ENCODE assay signal across 32 cellular contexts in the genomic region with DNA sequence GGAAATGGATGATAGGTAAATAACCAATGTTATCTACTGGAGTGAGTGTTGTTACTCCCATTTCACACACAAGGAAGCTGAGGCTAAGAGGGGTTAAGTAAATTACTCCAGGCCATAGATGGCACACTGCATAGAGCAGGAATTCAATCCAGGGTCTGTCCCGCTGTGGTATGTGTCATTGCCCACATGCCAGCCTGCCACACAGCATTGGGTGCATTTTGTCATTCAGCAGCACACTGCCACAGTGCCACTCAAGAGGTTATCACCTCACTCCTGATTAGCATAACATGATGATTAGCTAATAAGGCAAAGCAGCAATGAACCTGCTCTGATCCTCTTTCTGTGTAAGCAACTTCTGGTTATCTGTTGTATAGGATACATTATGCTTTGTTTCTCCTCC.
"Had no signal": no experiment of that assay in that cellular context is flagged by ENCODE, and none has a peak within 500 bp of the region (broad histone marks: within the 10 kb centered on the region; RNA-seq: fewer than 3 reads in every experiment).

No MANE protein-coding gene starts in this region.

- H3K9me3 ChIP-seq: ascending aorta, body of pancreas had no signal

- H3K36me3 Mint-ChIP-seq: activated CD8-positive, alpha-beta memory T cell treated with anti-CD3 and anti-CD28 coated beads, Interleukin-2, amount 10 ng/mL, durations not matched to agents 7 days and 5 days; activated naive CD4-positive, alpha-beta T cell treated with anti-CD3 and anti-CD28 coated beads, Interleukin-2, amount 50 U/mL, for 72 hours; IgD-negative memory B cell had no signal

- H3K27ac Mint-ChIP-seq: activated CD8-positive, alpha-beta memory T cell treated with anti-CD3 and anti-CD28 coated beads, Interleukin-2, amount 10 ng/mL, durations not matched to agents 7 days and 5 days; activated naive CD4-positive, alpha-beta T cell treated with anti-CD3 and anti-CD28 coated beads, Interleukin-2, amount 50 U/mL, for 72 hours; activated naive CD8-positive, alpha-beta T cell treated with anti-CD3 and anti-CD28 coated beads, Interleukin-2, amount 50 U/mL, for 24 hours; activated T-cell treated with anti-CD3 and anti-CD28 coated beads, Interleukin-2, amount 50 U/mL, for 24 hours; activated T-helper 1 cell treated with anti-CD3 and anti-CD28 coated beads, Interleukin-12 subunit alpha, Interleukin-12 subunit beta, Interleukin-2, Interleukin-4 antibody, amounts not matched to agents 30 ng/mL and 10 ng/mL and 1 ng/mL, durations not matched to agents 14 hours and 24 hours and 36 hours; IgD-negative memory B cell; T-helper 17 cell; WTC11 had no signal

- H3K27me3 ChIP-seq: ascending aorta, body of pancreas had no signal

- H3K27ac ChIP-seq: ascending aorta, body of pancreas had no signal

- H3K9me3 Mint-ChIP-seq: activated naive CD4-positive, alpha-beta T cell treated with anti-CD3 and anti-CD28 coated beads, Interleukin-2, amount 50 U/mL, for 72 hours; activated naive CD8-positive, alpha-beta T cell treated with anti-CD3 and anti-CD28 coated beads, Interleukin-2, amount 50 U/mL, for 24 hours; activated T-cell treated with anti-CD3 and anti-CD28 coated beads, Interleukin-2, amount 50 U/mL, for 24 hours; activated T-helper 1 cell treated with anti-CD3 and anti-CD28 coated beads, Interleukin-12 subunit alpha, Interleukin-12 subunit beta, Interleukin-2, Interleukin-4 antibody, amounts not matched to agents 30 ng/mL and 10 ng/mL and 1 ng/mL, durations not matched to agents 14 hours and 24 hours and 36 hours; IgD-negative memory B cell had no signal

- H3K4me3 Mint-ChIP-seq: activated CD8-positive, alpha-beta memory T cell treated with anti-CD3 and anti-CD28 coated beads, Interleukin-2, amount 10 ng/mL, durations not matched to agents 7 days and 5 days; activated naive CD8-positive, alpha-beta T cell treated with anti-CD3 and anti-CD28 coated beads, Interleukin-2, amount 50 U/mL, for 24 hours; activated T-cell treated with anti-CD3 and anti-CD28 coated beads, Interleukin-2, amount 50 U/mL, for 24 hours; activated T-helper 1 cell treated with anti-CD3 and anti-CD28 coated beads, Interleukin-12 subunit alpha, Interleukin-12 subunit beta, Interleukin-2, Interleukin-4 antibody, amounts not matched to agents 30 ng/mL and 10 ng/mL and 1 ng/mL, durations not matched to agents 14 hours and 24 hours and 36 hours; IgD-negative memory B cell; T-helper 17 cell; WTC11 had no signal

- H3K4me1 Mint-ChIP-seq: activated CD8-positive, alpha-beta memory T cell treated with anti-CD3 and anti-CD28 coated beads, Interleukin-2, amount 10 ng/mL, durations not matched to agents 7 days and 5 days; activated naive CD8-positive, alpha-beta T cell treated with anti-CD3 and anti-CD28 coated beads, Interleukin-2, amount 50 U/mL, for 24 hours; T-helper 17 cell had no signal

- DNase-seq: activated CD4-positive, alpha-beta T cell treated with anti-CD3 and anti-CD28 coated beads for 48 hours; activated CD4-positive, alpha-beta T cell treated with anti-CD3 and anti-CD28 coated beads, Interleukin-2, amount 50 U/mL, for 4 hours; activated CD4-positive, CD25-positive, alpha-beta regulatory T cell treated with anti-CD3 and anti-CD28 coated beads, Interleukin-2, amount 50 U/mL, for 72 hours; activated CD8-positive, alpha-beta memory T cell treated with anti-CD3 and anti-CD28 coated beads, Interleukin-2, amount 10 ng/mL, durations not matched to agents 7 days and 5 days; activated effector memory CD4-positive, alpha-beta T cell treated with anti-CD3 and anti-CD28 coated beads, Interleukin-2, amount 50 U/mL, for 16 hours; activated naive CD4-positive, alpha-beta T cell treated with Interleukin-2 at 50 U/mL for 16 hours; activated naive CD8-positive, alpha-beta T cell treated with anti-CD3 and anti-CD28 coated beads, Interleukin-2, amount 50 U/mL, for 24 hours; activated T-cell treated with anti-CD3 and anti-CD28 coated beads, Interleukin-2, amount 50 U/mL, for 24 hours; amniotic stem cell; body of pancreas; KG1; NCI-H1092 treated with DMSO at 0.1 percent for 48 hours; NCI-H1417 treated with DMSO at 0.1 percent for 48 hours; NCI-H1694; NCI-H2029; NCI-H2107; NCI-H345; NCI-H510A; NCI-H526 treated with DMSO at 0.1 percent for 48 hours; NCI-H82; NK-92 treated with Interleukin-12 subunit alpha and Interleukin-12 subunit beta, amount 100 ng/mL, for 24 hours; OCI-M1; RPMI8226; SHP77 treated with DMSO at 0.1 percent for 48 hours; T-helper 17 cell; T-helper 9 cell had no signal

- H3K4me1 ChIP-seq: ascending aorta had no signal

- H3K36me3 ChIP-seq: ascending aorta had no signal

- H3K4me3 ChIP-seq: ascending aorta, body of pancreas had no signal

- ATAC-seq: activated CD8-positive, alpha-beta memory T cell treated with anti-CD3 and anti-CD28 coated beads, Interleukin-2, amount 10 ng/mL, durations not matched to agents 7 days and 5 days; activated naive CD8-positive, alpha-beta T cell treated with anti-CD3 and anti-CD28 coated beads, Interleukin-2, amount 50 U/mL, for 24 hours; body of pancreas; Panc1; T-helper 17 cell; WTC11 had no signal
